Comparison of ENCODE assay signal across 21 cellular contexts in genomic region chr3:136292500-136292899, GRCh38. TPM values are rescaled to one million over a fixed set of nuclear protein-coding genes. Genes with fewer than 3 reads are reported as not detected.
DNase-seq lines count a peak whose midpoint lies in the region; ATAC-seq, FAIRE-seq and TF ChIP-seq lines count a peak whose summit lies in the region.
"Had no signal": no experiment of that assay in that cellular context is flagged by ENCODE, and none has a peak within 500 bp of the region (broad histone marks: within the 10 kb centered on the region; RNA-seq: fewer than 3 reads in every experiment).

No MANE protein-coding gene starts in this region.

- no peak for TF ChIP-seq EP300 in HepG2 (IDR thresholded peaks at IDR 0.05; ENCODE audit: low read depth in 2 of 2, low read length in 2 of 2)
- TF ChIP-seq EP300 in HepG2 (CRISPR knock-in tag; IDR thresholded peaks at IDR 0.05; ENCODE audit: borderline replicate concordance): no peak

- ATAC-seq in HepG2: no peak; the same call in 1 of the 3 replicates
- no peak for ATAC-seq in right lobe of liver
- ATAC-seq in T-cell (replicated peaks in 1 of 4): no peak
- ATAC-seq: A549; CD8-positive, alpha-beta T cell had no signal

- H3K4me3 ChIP-seq in HepG2 (replicated peaks in 1 of 3; ENCODE audit: insufficient read depth in 1 of 3, low read depth in 2 of 3, low read length in 3 of 3): no peak overlapping the region
- H3K4me3 ChIP-seq in right lobe of liver: no peak overlapping the region
- H3K4me3 ChIP-seq: A549; BLaER1 treated with 17β-estradiol and CSF1 and Interleukin-3, amounts not matched to agents 10 nM and 100 nM had no signal

- no peaks in the 10 kb centered on the region for H3K79me2 ChIP-seq in HepG2 (ENCODE audit: insufficient read depth, low read length)

- TF ChIP-seq POLR2A in HepG2 (IDR thresholded peaks at IDR 0.05; ENCODE audit: insufficient read depth in 1 of 2, low read depth in 2 of 2, low read length in 2 of 2) (no peak), right lobe of liver (IDR thresholded peaks at IDR 0.05) (no peak)

- TF ChIP-seq CTCF in HepG2 (CRISPR knock-in tag; IDR thresholded peaks at IDR 0.05) (no peak), right lobe of liver (IDR thresholded peaks at IDR 0.05) (no peak)

- H3K9me3 ChIP-seq in HepG2 (ENCODE audit: low read length) (no peaks in the 10 kb centered on the region), right lobe of liver (no peaks in the 10 kb centered on the region)
- H3K9me3 ChIP-seq: A549, Caco-2 had no signal

- peaks cover 10% of the 10 kb centered on the region for H3K4me1 ChIP-seq in HepG2 (ENCODE audit: insufficient read depth, low read length)
- H3K4me1 ChIP-seq in right lobe of liver: no peaks in the 10 kb centered on the region
- H3K4me1 ChIP-seq: A549; BLaER1 treated with 17β-estradiol and CSF1 and Interleukin-3, amounts not matched to agents 10 nM and 100 nM; Caco-2 had no signal

- POLR2A ChIA-PET in HepG2 (lab: Yijun Ruan, JAX): no interaction called here
- POLR2A ChIA-PET in T-cell (lab: Charles Lee): no interaction called here

- FAIRE-seq in HepG2 (lab: Jason Lieb, UNC): no peak
- FAIRE-seq: A549, D721Med, G401.6, GM12891, GM19239 had no signal

- H3K27me3 Mint-ChIP-seq in activated CD4-positive, alpha-beta T cell treated with anti-CD3 and anti-CD28 coated beads, Interleukin-2, amount 10 ng/mL, durations not matched to agents 24 days and 14 days: no peaks in the 10 kb centered on the region
- H3K27me3 Mint-ChIP-seq in T-cell: no peaks in the 10 kb centered on the region
- H3K27me3 Mint-ChIP-seq: B cell; CD4-positive, alpha-beta T cell had no signal

- CTCF ChIA-PET in HepG2 (lab: Yijun Ruan, JAX; ENCODE audit: low intra/inter-chr PET ratio, low total read pairs): no interaction called here
- CTCF ChIA-PET in T-cell (lab: Charles Lee): interaction anchor here in 1 of 2 donors (0.6 kb wide), 1 partner anchor 19 kb away, joined by 3 read pairs; no protein-coding TSS in a partner anchor

- no TSS peak for BruUV-seq in HepG2 (replicated peaks; lab: Mats Ljungman, UMichigan)

- in situ Hi-C loops in HepG2 (cut with HindIII; ENCODE audit: extremely low pct_ligation_motif_present, low pct_unique_long_range_greater_than_20kb): no loop called here

- H3K36me3 ChIP-seq in HepG2 (replicated peaks in 1 of 2; ENCODE audit: control insufficient read depth in 1 of 2, insufficient read depth in 2 of 2, low read length in 2 of 2): peaks cover 4 to 23% of the 10 kb centered on the region in 2 experiments; a peak in 4 of 5 replicates
- peaks cover 0 to 25% (median 11%) of the 10 kb centered on the region in 4 donors for H3K36me3 ChIP-seq in right lobe of liver

- H4K20me1 ChIP-seq in HepG2 (ENCODE audit: insufficient read depth, low read length): peaks cover 6% of the 10 kb centered on the region; the same call in 1 of the 2 replicates
- H4K20me1 ChIP-seq: BLaER1 treated with 17β-estradiol and CSF1 and Interleukin-3, amounts not matched to agents 10 nM and 100 nM had no signal

- no peak overlapping the region for H3K9ac ChIP-seq in HepG2 (ENCODE audit: insufficient read depth, low read depth, low read length)
- H3K9ac ChIP-seq: BLaER1 treated with 17β-estradiol and CSF1 and Interleukin-3, amounts not matched to agents 10 nM and 100 nM had no signal

- H3K27ac Mint-ChIP-seq in activated CD4-positive, alpha-beta T cell treated with anti-CD3 and anti-CD28 coated beads, Interleukin-2, amount 10 ng/mL, durations not matched to agents 24 days and 14 days: no peak overlapping the region
- H3K27ac Mint-ChIP-seq in T-cell: no peak overlapping the region
- H3K27ac Mint-ChIP-seq: B cell; CD4-positive, alpha-beta T cell; CD8-positive, alpha-beta T cell had no signal

- no peaks in the 10 kb centered on the region for H3K4me1 Mint-ChIP-seq in activated CD4-positive, alpha-beta T cell treated with anti-CD3 and anti-CD28 coated beads, Interleukin-2, amount 10 ng/mL, durations not matched to agents 24 days and 14 days
- H3K4me1 Mint-ChIP-seq in T-cell: peaks cover 0 to 9% (median 1%) of the 10 kb centered on the region in 3 donors

- H3K4me3 Mint-ChIP-seq in activated CD4-positive, alpha-beta T cell treated with anti-CD3 and anti-CD28 coated beads, Interleukin-2, amount 10 ng/mL, durations not matched to agents 24 days and 14 days: no peak overlapping the region
- H3K4me3 Mint-ChIP-seq in T-cell: no peak overlapping the region
- H3K4me3 Mint-ChIP-seq: B cell; CD4-positive, alpha-beta T cell; CD8-positive, alpha-beta T cell had no signal

- H2AFZ ChIP-seq in HepG2 (ENCODE audit: low read length): no peak overlapping the region

- peak; percentile 24 for DNase-seq in activated CD4-positive, alpha-beta T cell treated with anti-CD3 and anti-CD28 coated beads, Interleukin-2, amount 10 ng/mL, durations not matched to agents 24 days and 14 days
- DNase-seq in activated CD4-positive, alpha-beta T cell treated with anti-CD3 and anti-CD28 coated beads for 1 hour: no peak
- DNase-seq in HepG2 (ENCODE audit: low spot score) (peak; percentile 10), right lobe of liver (no peak), T-cell (no peak)
- DNase-seq: AML-193; Caco-2; Calu3; CD4-positive, alpha-beta T cell; CD8-positive, alpha-beta T cell; DMS79 treated with DMSO at 0.1 percent for 48 hours; GF-D8 had no signal

- intact Hi-C loops in activated CD4-positive, alpha-beta T cell treated with anti-CD3 and anti-CD28 coated beads, Interleukin-2, amount 10 ng/mL, durations not matched to agents 24 days and 14 days (cut with micrococcal nuclease): no loop called here
- intact Hi-C loops in HepG2 (cut with micrococcal nuclease; ENCODE audit: unreplicated experiment): no loop called here
- intact Hi-C loops in right lobe of liver (cut with DNase I): no loop called here

- TF ChIP-seq RAD21 in HepG2 (CRISPR knock-in tag; IDR thresholded peaks at IDR 0.05): no peak

- 97% methylated on average over 1 of the region's 1 CpG for WGBS in HepG2 (ENCODE audit: low lambda C conversion rate)
- 88% methylated on average over 1 of the region's 1 CpG for WGBS in right lobe of liver (ENCODE audit: insufficient coverage, low coverage, low lambda C conversion rate, missing lambda C conversion rate)

- no peaks in the 10 kb centered on the region for H3K9me3 Mint-ChIP-seq in activated CD4-positive, alpha-beta T cell treated with anti-CD3 and anti-CD28 coated beads, Interleukin-2, amount 10 ng/mL, durations not matched to agents 24 days and 14 days
- no peaks in the 10 kb centered on the region for H3K9me3 Mint-ChIP-seq in T-cell
- H3K9me3 Mint-ChIP-seq: CD4-positive, alpha-beta T cell; CD8-positive, alpha-beta T cell had no signal

- H3K4me2 ChIP-seq in HepG2 (ENCODE audit: low read depth, low read length): no peak overlapping the region
- H3K4me2 ChIP-seq: A549; BLaER1 treated with 17β-estradiol and CSF1 and Interleukin-3, amounts not matched to agents 10 nM and 100 nM had no signal

- no peak overlapping the region for H3K27ac ChIP-seq in HepG2 (ENCODE audit: extremely low read length, insufficient read depth, low read length)
- H3K27ac ChIP-seq in right lobe of liver: no peak overlapping the region
- H3K27ac ChIP-seq: 22Rv1; A549; BLaER1 treated with 17β-estradiol and CSF1 and Interleukin-3, amounts not matched to agents 10 nM and 100 nM; C4-2B had no signal

- H3K27me3 ChIP-seq in HepG2 (ENCODE audit: control insufficient read depth in 1 of 2, insufficient read depth in 2 of 2, low read length in 2 of 2) (no peaks in the 10 kb centered on the region), right lobe of liver (no peaks in the 10 kb centered on the region)
- H3K27me3 ChIP-seq: BLaER1 treated with 17β-estradiol and CSF1 and Interleukin-3, amounts not matched to agents 10 nM and 100 nM had no signal

- peaks cover 26% of the 10 kb centered on the region for H3K36me3 Mint-ChIP-seq in activated CD4-positive, alpha-beta T cell treated with anti-CD3 and anti-CD28 coated beads, Interleukin-2, amount 10 ng/mL, durations not matched to agents 24 days and 14 days (ENCODE audit: low read depth)
- peaks cover 68% of the 10 kb centered on the region for H3K36me3 Mint-ChIP-seq in T-cell

TF ChIP-seq in HepG2, 621 proteins besides CTCF, POLR2A, EP300 and RAD21 (continues in another document):
- TF ChIP-seq, protein P1, sequence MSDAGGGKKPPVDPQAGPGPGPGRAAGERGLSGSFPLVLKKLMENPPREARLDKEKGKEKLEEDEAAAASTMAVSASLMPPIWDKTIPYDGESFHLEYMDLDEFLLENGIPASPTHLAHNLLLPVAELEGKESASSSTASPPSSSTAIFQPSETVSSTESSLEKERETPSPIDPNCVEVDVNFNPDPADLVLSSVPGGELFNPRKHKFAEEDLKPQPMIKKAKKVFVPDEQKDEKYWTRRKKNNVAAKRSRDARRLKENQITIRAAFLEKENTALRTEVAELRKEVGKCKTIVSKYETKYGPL (CRISPR knock-in tag; IDR thresholded peaks at IDR 0.05): no peak
- TF ChIP-seq ZNF660 (CRISPR knock-in tag; IDR thresholded peaks at IDR 0.05; ENCODE audit: borderline replicate concordance, low read depth): no peak

RNA-seq across cellular contexts. Expression of gene PCCB, which starts 42.4 kb away (rescaled TPM):
- 45.4 and 55.9 TPM in 2 replicates for total RNA-seq in activated CD4-positive, alpha-beta T cell treated with anti-CD3 and anti-CD28 coated beads, Interleukin-2, amount 10 ng/mL, durations not matched to agents 24 days and 14 days
- total RNA-seq in HepG2 (2016; rRNA removed; fragmentation: Illumina TruSeq; extraction: Trizol) (88.7 and 92.6 TPM in 2 replicates), right lobe of liver (100 to 1,000 TPM in 2 of 6 experiments, 10 to 100 TPM in 4; 85.4 to 146 (median 94.4) TPM), T-cell (10 to 100 TPM; 13.8 to 19.3 (median 16.1) TPM)
- 12.6 and 13.9 TPM in 2 replicates for total RNA-seq in HepG2 (2016; cell fraction: cytosol; rRNA removed; fragmentation: Illumina TruSeq; extraction: Trizol; ENCODE audit: low read depth)
- total RNA-seq in HepG2 (2016; cell fraction: insoluble cytoplasmic fraction; rRNA removed; fragmentation: Illumina TruSeq; extraction: Trizol): 86.2 and 86.5 TPM in 2 replicates
- total RNA-seq in HepG2 (2016; cell fraction: membrane; rRNA removed; fragmentation: Illumina TruSeq; extraction: Trizol): 18.4 and 19.4 TPM in 2 replicates
- 39.0 and 46.0 TPM in 2 replicates for total RNA-seq in HepG2 (2016; cell fraction: nucleus; rRNA removed; fragmentation: Illumina TruSeq; extraction: Trizol)
- polyA plus RNA-seq in HepG2 (2011; rRNA removed): 65.7 and 84.1 TPM in 2 replicates
- 73.5 and 80.5 TPM in 2 replicates for polyA plus RNA-seq in HepG2 (2011; cell fraction: cytosol; rRNA removed)
- 32.3 and 33.5 TPM in 2 replicates for polyA plus RNA-seq in HepG2 (2011; cell fraction: nucleus; rRNA removed)
- polyA plus RNA-seq in HepG2 (2012): 46.3 and 51.2 TPM in 2 replicates
- 8.8 and 9.8 TPM in 2 replicates for polyA plus RNA-seq in HepG2 (2016; cell fraction: cytosol; fragmentation: Illumina TruSeq; extraction: Trizol; ENCODE audit: low read depth)
- 79.0 and 82.3 TPM in 2 replicates for polyA plus RNA-seq in HepG2 (2016; cell fraction: insoluble cytoplasmic fraction; fragmentation: Illumina TruSeq; extraction: Trizol; ENCODE audit: low read depth)
- polyA plus RNA-seq in HepG2 (2016; cell fraction: membrane; fragmentation: Illumina TruSeq; extraction: Trizol; ENCODE audit: low read depth): 12.1 and 16.2 TPM in 2 replicates
- 48.2 and 50.0 TPM in 2 replicates for polyA plus RNA-seq in HepG2 (2016; cell fraction: nucleus; fragmentation: Illumina TruSeq; extraction: Trizol; ENCODE audit: insufficient read depth, low read depth)
- 84.6 and 96.9 TPM in 2 replicates for polyA minus RNA-seq in HepG2 (2011; rRNA and poly(A)+ RNA removed; ENCODE audit: low replicate concordance)
- polyA minus RNA-seq in HepG2 (2011; cell fraction: cytosol; rRNA and poly(A)+ RNA removed): 40.2 and 42.1 TPM in 2 replicates
- polyA minus RNA-seq in HepG2 (2011; cell fraction: nucleus; rRNA and poly(A)+ RNA removed): 25.9 and 27.0 TPM in 2 replicates

Comparison
In these comparisons a context has a peak if more than half of its experiments do, and no peak if none do; other contexts are left out.
1. DNase-seq: peak in activated CD4-positive, alpha-beta T cell treated with anti-CD3 and anti-CD28 coated beads, Interleukin-2, amount 10 ng/mL, durations not matched to agents 24 days and 14 days (single experiment) and HepG2 (single experiment); none in activated CD4-positive, alpha-beta T cell treated with anti-CD3 and anti-CD28 coated beads for 1 hour (single experiment), right lobe of liver (0 of 3) and T-cell (0 of 34).